8 cellular contexts compared by ENCODE assay signal in the genomic region with DNA sequence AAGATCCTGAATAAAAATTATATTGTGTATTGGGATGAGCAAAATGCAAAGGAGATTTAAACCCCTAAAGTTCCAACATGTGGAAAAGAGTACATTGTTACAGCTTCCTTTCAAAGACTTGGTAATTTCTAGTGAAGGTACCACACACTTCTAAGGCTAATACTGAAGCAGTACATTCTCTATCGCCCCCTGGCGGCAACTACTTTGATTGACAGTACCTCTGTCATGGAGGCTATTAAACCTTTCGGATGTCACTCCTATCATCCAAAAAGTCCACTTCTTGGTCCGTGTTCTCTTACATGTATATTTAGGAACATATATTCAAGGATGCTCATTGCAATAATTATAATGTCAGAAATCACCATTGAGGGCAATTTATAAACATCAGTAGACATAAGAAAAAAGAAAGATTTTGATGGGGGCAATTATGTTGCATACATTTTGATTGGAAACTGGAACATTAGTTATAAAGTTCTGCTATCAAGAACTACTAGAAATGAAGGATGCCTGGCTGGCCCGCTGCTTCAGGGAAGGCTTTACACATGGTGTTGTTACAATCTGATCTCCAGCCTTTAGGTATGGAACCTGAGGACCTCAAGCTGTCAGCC.
A peak's percentile ranks its signal among the peaks of the same experiment; 100 is the strongest.
DNase-seq lines count a peak whose midpoint lies in the region; ATAC-seq, FAIRE-seq and TF ChIP-seq lines count a peak whose summit lies in the region.

No MANE protein-coding gene starts in this region.

- peak; percentile 77 for TF ChIP-seq CTCF in AG09319 (IDR thresholded peaks at IDR 0.05; ENCODE audit: low read depth, low read length)
- peak; percentile 83 for TF ChIP-seq CTCF in HepG2 (CRISPR knock-in tag; IDR thresholded peaks at IDR 0.05)

- whole genome bisulfite sequencing in HepG2 (ENCODE audit: low lambda C conversion rate) = 3% methylated on average over 5 of the region's 5 CpGs

- H3K4me1 ChIP-seq in HepG2 (ENCODE audit: insufficient read depth, low read length) = no peaks in the 10 kb centered on the region

- peak; percentile 63 for FAIRE-seq in HepG2 (lab: Jason Lieb, UNC)

- CTCF ChIA-PET in HepG2 (lab: Yijun Ruan, JAX; ENCODE audit: low intra/inter-chr PET ratio, low total read pairs) = interaction anchor here (1.4 to 1.9 kb wide), 3 partner anchors 73 to 540 kb away, joined by 7 to 8 read pairs (median 7); no protein-coding TSS in a partner anchor

- ATAC-seq in GM18873 (IDR thresholded peaks at IDR 0.05; ENCODE audit: low FRiP score, unreplicated experiment) (peak; percentile 96), HG03097 (IDR thresholded peaks at IDR 0.05; ENCODE audit: low FRiP score, unreplicated experiment) (peak; percentile 96), HepG2 (peak; percentile 99)
- peak; percentile 65 to 75 for ATAC-seq in activated CD4-positive, CD25-positive, alpha-beta regulatory T cell treated with anti-CD3 and anti-CD28 coated beads, Interleukin-2, amount 50 U/mL, for 24 hours

- intact Hi-C loops in HepG2 (cut with micrococcal nuclease; ENCODE audit: unreplicated experiment) = loop anchor here (1.0 to 5.0 kb wide), 8 partner anchors 73 to 711 kb away; no protein-coding TSS in a partner anchor

- no peaks in the 10 kb centered on the region for H4K20me1 ChIP-seq in HepG2 (ENCODE audit: insufficient read depth, low read length)

- no peak overlapping the region for H3K9ac ChIP-seq in HepG2 (ENCODE audit: insufficient read depth, low read depth, low read length)

- BruUV-seq in HepG2 (replicated peaks; lab: Mats Ljungman, UMichigan) = no TSS peak

- DNase-seq in AG09319 (ENCODE audit: extremely low read depth, low read depth) (peak; percentile 8), NCI-H345 (lab: John Stamatoyannopoulos, UW) (peak; percentile 80), cerebellum (ENCODE audit: low spot score) (peak; percentile 32), HepG2 (ENCODE audit: low spot score) (peak; percentile 67)
- peak; percentile 14 to 40 (median 29) for DNase-seq in stimulated activated CD4-positive, alpha-beta T cell treated with anti-CD3 and anti-CD28 coated beads, TNF-alpha, amount 100 ng/mL, for 4 hours (ENCODE audit: low read depth in 3 of 3)

- no peaks in the 10 kb centered on the region for H3K27me3 ChIP-seq in HepG2 (ENCODE audit: control insufficient read depth in 1 of 2, insufficient read depth in 2 of 2, low read length in 2 of 2)

- TF ChIP-seq POLR2A in HepG2 (IDR thresholded peaks at IDR 0.05; ENCODE audit: insufficient read depth in 1 of 2, low read depth in 2 of 2, low read length in 2 of 2) = no peak

- H3K79me2 ChIP-seq in HepG2 (ENCODE audit: insufficient read depth, low read length) = no peaks in the 10 kb centered on the region

- 0 out of 2 replicates have a peak, but pooled peaks have one; percentile 44 for TF ChIP-seq RAD21 in HepG2 (CRISPR knock-in tag; IDR thresholded peaks at IDR 0.05)

- no peaks in the 10 kb centered on the region for H3K9me3 ChIP-seq in HepG2 (ENCODE audit: low read length)

- no peak overlapping the region for H3K4me2 ChIP-seq in HepG2 (ENCODE audit: low read depth, low read length)

- no peak overlapping the region for H3K27ac ChIP-seq in HepG2 (ENCODE audit: extremely low read length, insufficient read depth, low read length)

- POLR2A ChIA-PET in HepG2 (lab: Yijun Ruan, JAX) = no interaction called here

- no peak overlapping the region for H2AFZ ChIP-seq in HepG2 (ENCODE audit: low read length)

- H3K36me3 ChIP-seq in HepG2 (replicated peaks in 1 of 2; ENCODE audit: control insufficient read depth in 1 of 2, insufficient read depth in 2 of 2, low read length in 2 of 2) = no peaks in the 10 kb centered on the region

- in situ Hi-C loops in HepG2 (cut with HindIII; ENCODE audit: extremely low pct_ligation_motif_present, low pct_unique_long_range_greater_than_20kb) = no loop called here

- no peak overlapping the region for H3K4me3 ChIP-seq in HepG2 (replicated peaks in 1 of 3; ENCODE audit: insufficient read depth in 1 of 3, low read depth in 2 of 3, low read length in 3 of 3)

- TF ChIP-seq EP300 in HepG2 (IDR thresholded peaks at IDR 0.05; ENCODE audit: low read depth in 2 of 2, low read length in 2 of 2) (no peak), HepG2 (CRISPR knock-in tag; IDR thresholded peaks at IDR 0.05; ENCODE audit: borderline replicate concordance) (no peak)

TF ChIP-seq in HepG2, 621 proteins besides CTCF, POLR2A, EP300 and RAD21 (continues in another document):
- no peak for TF ChIP-seq MEIS1 (CRISPR knock-in tag; IDR thresholded peaks at IDR 0.05; ENCODE audit: borderline replicate concordance)
- TF ChIP-seq, protein P1, sequence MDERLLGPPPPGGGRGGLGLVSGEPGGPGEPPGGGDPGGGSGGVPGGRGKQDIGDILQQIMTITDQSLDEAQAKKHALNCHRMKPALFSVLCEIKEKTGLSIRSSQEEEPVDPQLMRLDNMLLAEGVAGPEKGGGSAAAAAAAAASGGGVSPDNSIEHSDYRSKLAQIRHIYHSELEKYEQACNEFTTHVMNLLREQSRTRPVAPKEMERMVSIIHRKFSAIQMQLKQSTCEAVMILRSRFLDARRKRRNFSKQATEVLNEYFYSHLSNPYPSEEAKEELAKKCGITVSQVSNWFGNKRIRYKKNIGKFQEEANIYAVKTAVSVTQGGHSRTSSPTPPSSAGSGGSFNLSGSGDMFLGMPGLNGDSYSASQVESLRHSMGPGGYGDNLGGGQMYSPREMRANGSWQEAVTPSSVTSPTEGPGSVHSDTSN (CRISPR knock-in tag; IDR thresholded peaks at IDR 0.05) = peak; percentile 73
- no peak for TF ChIP-seq JUND (CRISPR knock-in tag; IDR thresholded peaks at IDR 0.05)
- TF ChIP-seq CREM (IDR thresholded peaks at IDR 0.05) = 0 out of 2 replicates have a peak, but pooled peaks have one; percentile 13
- no peak for TF ChIP-seq CREM (CRISPR knock-in tag; IDR thresholded peaks at IDR 0.05)
- TF ChIP-seq, protein P2, sequence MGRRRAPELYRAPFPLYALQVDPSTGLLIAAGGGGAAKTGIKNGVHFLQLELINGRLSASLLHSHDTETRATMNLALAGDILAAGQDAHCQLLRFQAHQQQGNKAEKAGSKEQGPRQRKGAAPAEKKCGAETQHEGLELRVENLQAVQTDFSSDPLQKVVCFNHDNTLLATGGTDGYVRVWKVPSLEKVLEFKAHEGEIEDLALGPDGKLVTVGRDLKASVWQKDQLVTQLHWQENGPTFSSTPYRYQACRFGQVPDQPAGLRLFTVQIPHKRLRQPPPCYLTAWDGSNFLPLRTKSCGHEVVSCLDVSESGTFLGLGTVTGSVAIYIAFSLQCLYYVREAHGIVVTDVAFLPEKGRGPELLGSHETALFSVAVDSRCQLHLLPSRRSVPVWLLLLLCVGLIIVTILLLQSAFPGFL (CRISPR knock-in tag; IDR thresholded peaks at IDR 0.05) = no peak
- TF ChIP-seq ZNF720 (CRISPR knock-in tag; IDR thresholded peaks at IDR 0.05) = no peak
- TF ChIP-seq STAG1 (CRISPR knock-in tag; IDR thresholded peaks at IDR 0.05) = peak; percentile 80
- peak; percentile 84; the same call in 1 of the 2 replicates for TF ChIP-seq SMC3 (IDR thresholded peaks at IDR 0.05; ENCODE audit: low read length)
- TF ChIP-seq ZNF331 (CRISPR knock-in tag; IDR thresholded peaks at IDR 0.05) = peak; percentile 47; the same call in 1 of the 2 replicates
- peak; percentile 17; the same call in 1 of the 2 replicates for TF ChIP-seq MIXL1 (CRISPR knock-in tag; IDR thresholded peaks at IDR 0.05)
- 0 out of 2 replicates have a peak, but pooled peaks have one; percentile 26 for TF ChIP-seq MEIS2 (CRISPR knock-in tag; IDR thresholded peaks at IDR 0.05)
- TF ChIP-seq NR2C2 (CRISPR knock-in tag; IDR thresholded peaks at IDR 0.05; ENCODE audit: borderline replicate concordance) = no peak
- TF ChIP-seq, protein P3, sequence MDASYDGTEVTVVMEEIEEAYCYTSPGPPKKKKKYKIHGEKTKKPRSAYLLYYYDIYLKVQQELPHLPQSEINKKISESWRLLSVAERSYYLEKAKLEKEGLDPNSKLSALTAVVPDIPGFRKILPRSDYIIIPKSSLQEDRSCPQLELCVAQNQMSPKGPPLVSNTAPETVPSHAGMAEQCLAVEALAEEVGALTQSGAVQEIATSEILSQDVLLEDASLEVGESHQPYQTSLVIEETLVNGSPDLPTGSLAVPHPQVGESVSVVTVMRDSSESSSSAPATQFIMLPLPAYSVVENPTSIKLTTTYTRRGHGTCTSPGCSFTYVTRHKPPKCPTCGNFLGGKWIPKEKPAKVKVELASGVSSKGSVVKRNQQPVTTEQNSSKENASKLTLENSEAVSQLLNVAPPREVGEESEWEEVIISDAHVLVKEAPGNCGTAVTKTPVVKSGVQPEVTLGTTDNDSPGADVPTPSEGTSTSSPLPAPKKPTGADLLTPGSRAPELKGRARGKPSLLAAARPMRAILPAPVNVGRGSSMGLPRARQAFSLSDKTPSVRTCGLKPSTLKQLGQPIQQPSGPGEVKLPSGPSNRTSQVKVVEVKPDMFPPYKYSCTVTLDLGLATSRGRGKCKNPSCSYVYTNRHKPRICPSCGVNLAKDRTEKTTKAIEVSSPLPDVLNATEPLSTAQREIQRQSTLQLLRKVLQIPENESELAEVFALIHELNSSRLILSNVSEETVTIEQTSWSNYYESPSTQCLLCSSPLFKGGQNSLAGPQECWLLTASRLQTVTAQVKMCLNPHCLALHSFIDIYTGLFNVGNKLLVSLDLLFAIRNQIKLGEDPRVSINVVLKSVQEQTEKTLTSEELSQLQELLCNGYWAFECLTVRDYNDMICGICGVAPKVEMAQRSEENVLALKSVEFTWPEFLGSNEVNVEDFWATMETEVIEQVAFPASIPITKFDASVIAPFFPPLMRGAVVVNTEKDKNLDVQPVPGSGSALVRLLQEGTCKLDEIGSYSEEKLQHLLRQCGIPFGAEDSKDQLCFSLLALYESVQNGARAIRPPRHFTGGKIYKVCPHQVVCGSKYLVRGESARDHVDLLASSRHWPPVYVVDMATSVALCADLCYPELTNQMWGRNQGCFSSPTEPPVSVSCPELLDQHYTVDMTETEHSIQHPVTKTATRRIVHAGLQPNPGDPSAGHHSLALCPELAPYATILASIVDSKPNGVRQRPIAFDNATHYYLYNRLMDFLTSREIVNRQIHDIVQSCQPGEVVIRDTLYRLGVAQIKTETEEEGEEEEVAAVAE (CRISPR knock-in tag; IDR thresholded peaks at IDR 0.05; ENCODE audit: borderline replicate concordance) = no peak
- TF ChIP-seq, protein P4, sequence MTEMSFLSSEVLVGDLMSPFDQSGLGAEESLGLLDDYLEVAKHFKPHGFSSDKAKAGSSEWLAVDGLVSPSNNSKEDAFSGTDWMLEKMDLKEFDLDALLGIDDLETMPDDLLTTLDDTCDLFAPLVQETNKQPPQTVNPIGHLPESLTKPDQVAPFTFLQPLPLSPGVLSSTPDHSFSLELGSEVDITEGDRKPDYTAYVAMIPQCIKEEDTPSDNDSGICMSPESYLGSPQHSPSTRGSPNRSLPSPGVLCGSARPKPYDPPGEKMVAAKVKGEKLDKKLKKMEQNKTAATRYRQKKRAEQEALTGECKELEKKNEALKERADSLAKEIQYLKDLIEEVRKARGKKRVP (CRISPR knock-in tag; IDR thresholded peaks at IDR 0.05) = no peak
- no peak for TF ChIP-seq ZNF33B (CRISPR knock-in tag; IDR thresholded peaks at IDR 0.05)

Comparison
In these comparisons a context has a peak if more than half of its experiments do, and no peak if none do; other contexts are left out.
1. DNase-seq: peak in every context shown above with its lines; median percentile 80 in NCI-H345; 67 in HepG2; 32 in cerebellum; 29 in stimulated activated CD4-positive, alpha-beta T cell treated with anti-CD3 and anti-CD28 coated beads, TNF-alpha, amount 100 ng/mL, for 4 hours; 8 in AG09319.